ENCODE assay signal across 1 cellular context in the genomic region with DNA sequence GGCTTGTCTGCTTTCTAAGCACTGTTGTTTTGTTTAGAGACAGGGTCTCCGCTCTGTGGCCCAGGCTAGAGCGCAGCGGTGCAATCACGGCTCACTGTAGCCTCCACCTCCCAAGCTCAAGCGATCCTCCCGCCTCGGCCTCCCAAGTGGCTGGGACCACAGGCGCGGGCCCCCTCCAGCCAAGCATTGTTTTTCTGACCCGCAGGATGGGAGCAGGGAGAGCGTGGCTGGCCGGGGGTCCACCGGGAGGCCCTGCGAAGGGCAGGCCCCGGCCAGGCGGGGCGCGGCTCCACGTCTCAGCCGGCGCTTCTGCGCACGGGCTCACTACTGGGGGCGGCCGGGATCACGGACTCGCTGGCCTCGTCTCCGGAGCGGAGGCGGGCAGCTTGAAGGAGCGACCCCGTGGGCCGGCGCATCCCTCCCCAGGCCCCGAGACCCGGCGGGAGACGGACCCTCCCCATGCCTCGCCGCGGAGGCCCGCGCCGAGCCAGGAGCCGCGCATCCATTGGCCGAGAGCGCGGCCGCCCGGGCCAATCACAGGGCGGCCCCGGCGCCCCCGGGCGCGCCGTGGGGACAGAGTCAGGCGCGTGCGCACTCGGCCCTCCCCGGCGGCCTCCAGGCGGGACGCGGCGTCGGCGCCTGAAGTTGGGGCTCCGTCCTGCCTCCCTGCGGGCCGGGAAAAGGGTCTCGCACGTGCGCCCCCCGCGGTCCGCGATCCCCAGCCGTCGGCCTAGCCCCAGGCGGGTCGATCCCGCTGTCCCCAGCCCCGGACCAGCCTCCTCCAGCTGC.
A peak's percentile ranks its signal among the peaks of the same experiment; 100 is the strongest.
TF ChIP-seq lines count a peak whose summit lies in the region.

No MANE protein-coding gene starts in this region.

TF ChIP-seq in HepG2, 621 proteins besides CTCF, POLR2A, EP300 and RAD21 (continued from another document and continues in another):
- TF ChIP-seq, protein P1, sequence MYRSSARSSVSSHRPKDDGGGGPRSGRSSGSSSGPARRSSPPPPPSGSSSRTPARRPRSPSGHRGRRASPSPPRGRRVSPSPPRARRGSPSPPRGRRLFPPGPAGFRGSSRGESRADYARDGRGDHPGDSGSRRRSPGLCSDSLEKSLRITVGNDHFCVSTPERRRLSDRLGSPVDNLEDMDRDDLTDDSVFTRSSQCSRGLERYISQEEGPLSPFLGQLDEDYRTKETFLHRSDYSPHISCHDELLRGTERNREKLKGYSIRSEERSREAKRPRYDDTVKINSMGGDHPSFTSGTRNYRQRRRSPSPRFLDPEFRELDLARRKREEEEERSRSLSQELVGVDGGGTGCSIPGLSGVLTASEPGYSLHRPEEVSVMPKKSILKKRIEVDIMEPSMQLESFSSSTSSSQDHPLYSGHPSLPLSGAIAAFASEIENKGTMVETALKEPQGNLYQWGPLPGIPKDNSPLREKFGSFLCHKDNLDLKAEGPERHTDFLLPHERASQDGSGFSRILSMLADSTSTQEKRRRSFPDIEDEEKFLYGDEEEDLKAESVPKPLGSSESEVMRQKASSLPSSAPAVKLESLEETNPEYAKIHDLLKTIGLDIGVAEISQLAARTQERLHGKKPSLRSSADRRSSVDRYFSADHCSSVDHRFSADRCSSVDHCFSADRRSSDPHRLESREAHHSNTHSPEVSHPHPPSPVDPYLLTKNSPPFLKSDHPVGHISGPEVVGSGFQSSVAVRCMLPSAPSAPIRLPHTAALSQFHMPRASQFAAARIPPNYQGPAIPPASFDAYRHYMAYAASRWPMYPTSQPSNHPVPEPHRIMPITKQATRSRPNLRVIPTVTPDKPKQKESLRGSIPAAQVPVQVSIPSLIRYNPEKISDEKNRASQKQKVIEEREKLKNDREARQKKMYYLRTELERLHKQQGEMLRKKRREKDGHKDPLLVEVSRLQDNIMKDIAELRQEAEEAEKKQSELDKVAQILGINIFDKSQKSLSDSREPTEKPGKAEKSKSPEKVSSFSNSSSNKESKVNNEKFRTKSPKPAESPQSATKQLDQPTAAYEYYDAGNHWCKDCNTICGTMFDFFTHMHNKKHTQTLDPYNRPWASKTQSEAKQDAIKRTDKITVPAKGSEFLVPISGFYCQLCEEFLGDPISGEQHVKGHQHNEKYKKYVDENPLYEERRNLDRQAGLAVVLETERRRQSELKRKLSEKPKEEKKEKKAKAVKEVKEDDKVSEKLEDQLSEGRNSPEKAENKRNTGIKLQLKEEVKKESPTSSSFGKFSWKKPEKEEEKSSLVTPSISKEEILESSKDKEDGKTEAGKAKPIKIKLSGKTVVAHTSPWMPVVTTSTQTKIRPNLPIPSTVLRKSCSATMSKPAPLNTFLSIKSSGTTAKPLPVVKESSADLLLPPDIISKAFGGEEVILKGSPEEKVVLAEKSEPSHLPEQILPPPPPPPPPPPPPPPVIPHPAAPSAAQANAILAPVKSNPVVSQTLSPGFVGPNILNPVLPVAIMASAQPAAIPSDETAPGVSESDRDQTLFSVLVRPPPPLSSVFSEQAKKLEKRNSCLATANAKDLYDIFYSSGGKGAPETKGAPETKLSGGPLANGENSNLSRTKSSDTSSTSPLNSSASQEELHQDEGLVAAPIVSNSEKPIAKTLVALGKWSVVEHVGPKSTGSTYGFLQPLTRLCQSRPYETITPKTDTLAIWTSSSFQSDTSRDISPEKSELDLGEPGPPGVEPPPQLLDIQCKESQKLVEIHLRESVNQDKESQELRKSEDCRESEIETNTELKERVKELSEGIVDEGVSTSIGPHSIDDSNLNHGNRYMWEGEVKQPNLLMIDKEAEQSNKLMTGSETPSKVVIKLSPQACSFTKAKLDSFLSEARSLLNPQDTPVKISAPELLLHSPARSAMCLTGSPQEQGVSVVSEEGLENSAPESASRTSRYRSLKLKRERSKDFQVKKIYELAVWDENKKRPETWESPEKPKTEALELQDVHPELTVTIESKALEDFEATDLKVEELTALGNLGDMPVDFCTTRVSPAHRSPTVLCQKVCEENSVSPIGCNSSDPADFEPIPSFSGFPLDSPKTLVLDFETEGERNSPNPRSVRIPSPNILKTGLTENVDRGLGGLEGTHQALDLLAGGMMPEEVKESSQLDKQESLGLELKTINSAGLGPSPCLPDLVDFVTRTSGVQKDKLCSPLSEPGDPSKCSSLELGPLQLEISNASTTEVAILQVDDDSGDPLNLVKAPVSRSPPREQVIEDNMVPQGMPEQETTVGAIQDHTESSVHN (CRISPR knock-in tag; IDR thresholded peaks at IDR 0.05): no peak
- TF ChIP-seq ZNF367 (CRISPR knock-in tag; IDR thresholded peaks at IDR 0.05; ENCODE audit: borderline replicate concordance) (no peak), TBX2 (CRISPR knock-in tag; IDR thresholded peaks at IDR 0.05; ENCODE audit: borderline replicate concordance) (peak; percentile 65), YEATS4 (CRISPR knock-in tag; IDR thresholded peaks at IDR 0.05; ENCODE audit: borderline replicate concordance) (peak; percentile 73; the same call in 1 of the 2 replicates), ZBTB7B (CRISPR knock-in tag; IDR thresholded peaks at IDR 0.05) (peak; percentile 46; the same call in 1 of the 2 replicates), ZBTB42 (CRISPR knock-in tag; IDR thresholded peaks at IDR 0.05) (no peak), ONECUT2 (CRISPR knock-in tag; IDR thresholded peaks at IDR 0.05) (no peak; the same call in 1 of the 2 replicates), ZNF484 (CRISPR knock-in tag; IDR thresholded peaks at IDR 0.05; ENCODE audit: borderline replicate concordance, low read depth) (0 out of 2 replicates have a peak, but pooled peaks have one; percentile 30), GATAD1 (CRISPR knock-in tag; IDR thresholded peaks at IDR 0.05) (no peak; the same call in 1 of the 2 replicates), ZNF24 (IDR thresholded peaks at IDR 0.05) (no peak), DPF2 (CRISPR knock-in tag; IDR thresholded peaks at IDR 0.05; ENCODE audit: borderline replicate concordance, low read depth) (no peak), ZNF772 (CRISPR knock-in tag; IDR thresholded peaks at IDR 0.05) (peak; percentile 90), NFYC (CRISPR knock-in tag; IDR thresholded peaks at IDR 0.05) (peak; percentile 73), ARHGAP35 (CRISPR knock-in tag; IDR thresholded peaks at IDR 0.05; ENCODE audit: borderline replicate concordance) (0 out of 2 replicates have a peak, but pooled peaks have one; percentile 25), ZNF562 (CRISPR knock-in tag; IDR thresholded peaks at IDR 0.05; ENCODE audit: borderline replicate concordance) (no peak; the same call in 1 of the 2 replicates), ZBTB21 (CRISPR knock-in tag; IDR thresholded peaks at IDR 0.05) (no peak), SRSF9 (IDR thresholded peaks at IDR 0.05; ENCODE audit: borderline replicate concordance, insufficient read depth, low read depth, low read length, poor library complexity, severe bottlenecking) (no peak), MBD4 (IDR thresholded peaks at IDR 0.05; ENCODE audit: borderline replicate concordance, low read length) (no peak), ZNF761 (CRISPR knock-in tag; conservative IDR thresholded peaks at IDR 0.05) (0 out of 2 replicates have a peak, but pooled peaks have one; percentile 25), ZNF251 (CRISPR knock-in tag; IDR thresholded peaks at IDR 0.05) (0 out of 2 replicates have a peak, but pooled peaks have one; percentile 15), ZNF839 (CRISPR knock-in tag; IDR thresholded peaks at IDR 0.05; ENCODE audit: borderline replicate concordance) (no peak), RFX3 (CRISPR knock-in tag; IDR thresholded peaks at IDR 0.05) (no peak), MTA1 (CRISPR knock-in tag; IDR thresholded peaks at IDR 0.05; ENCODE audit: borderline replicate concordance) (no peak; the same call in 1 of the 2 replicates), ZNF329 (CRISPR knock-in tag; IDR thresholded peaks at IDR 0.05; ENCODE audit: low read depth) (peak; percentile 75; the same call in 1 of the 2 replicates), ZNF589 (CRISPR knock-in tag; conservative IDR thresholded peaks at IDR 0.05) (no peak)
- TF ChIP-seq, protein P2, sequence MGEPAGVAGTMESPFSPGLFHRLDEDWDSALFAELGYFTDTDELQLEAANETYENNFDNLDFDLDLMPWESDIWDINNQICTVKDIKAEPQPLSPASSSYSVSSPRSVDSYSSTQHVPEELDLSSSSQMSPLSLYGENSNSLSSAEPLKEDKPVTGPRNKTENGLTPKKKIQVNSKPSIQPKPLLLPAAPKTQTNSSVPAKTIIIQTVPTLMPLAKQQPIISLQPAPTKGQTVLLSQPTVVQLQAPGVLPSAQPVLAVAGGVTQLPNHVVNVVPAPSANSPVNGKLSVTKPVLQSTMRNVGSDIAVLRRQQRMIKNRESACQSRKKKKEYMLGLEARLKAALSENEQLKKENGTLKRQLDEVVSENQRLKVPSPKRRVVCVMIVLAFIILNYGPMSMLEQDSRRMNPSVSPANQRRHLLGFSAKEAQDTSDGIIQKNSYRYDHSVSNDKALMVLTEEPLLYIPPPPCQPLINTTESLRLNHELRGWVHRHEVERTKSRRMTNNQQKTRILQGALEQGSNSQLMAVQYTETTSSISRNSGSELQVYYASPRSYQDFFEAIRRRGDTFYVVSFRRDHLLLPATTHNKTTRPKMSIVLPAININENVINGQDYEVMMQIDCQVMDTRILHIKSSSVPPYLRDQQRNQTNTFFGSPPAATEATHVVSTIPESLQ (CRISPR knock-in tag; conservative IDR thresholded peaks at IDR 0.05): no peak
- TF ChIP-seq, protein P3, sequence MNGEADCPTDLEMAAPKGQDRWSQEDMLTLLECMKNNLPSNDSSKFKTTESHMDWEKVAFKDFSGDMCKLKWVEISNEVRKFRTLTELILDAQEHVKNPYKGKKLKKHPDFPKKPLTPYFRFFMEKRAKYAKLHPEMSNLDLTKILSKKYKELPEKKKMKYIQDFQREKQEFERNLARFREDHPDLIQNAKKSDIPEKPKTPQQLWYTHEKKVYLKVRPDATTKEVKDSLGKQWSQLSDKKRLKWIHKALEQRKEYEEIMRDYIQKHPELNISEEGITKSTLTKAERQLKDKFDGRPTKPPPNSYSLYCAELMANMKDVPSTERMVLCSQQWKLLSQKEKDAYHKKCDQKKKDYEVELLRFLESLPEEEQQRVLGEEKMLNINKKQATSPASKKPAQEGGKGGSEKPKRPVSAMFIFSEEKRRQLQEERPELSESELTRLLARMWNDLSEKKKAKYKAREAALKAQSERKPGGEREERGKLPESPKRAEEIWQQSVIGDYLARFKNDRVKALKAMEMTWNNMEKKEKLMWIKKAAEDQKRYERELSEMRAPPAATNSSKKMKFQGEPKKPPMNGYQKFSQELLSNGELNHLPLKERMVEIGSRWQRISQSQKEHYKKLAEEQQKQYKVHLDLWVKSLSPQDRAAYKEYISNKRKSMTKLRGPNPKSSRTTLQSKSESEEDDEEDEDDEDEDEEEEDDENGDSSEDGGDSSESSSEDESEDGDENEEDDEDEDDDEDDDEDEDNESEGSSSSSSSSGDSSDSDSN (CRISPR knock-in tag; IDR thresholded peaks at IDR 0.05): peak; percentile 67
- TF ChIP-seq, protein P4, sequence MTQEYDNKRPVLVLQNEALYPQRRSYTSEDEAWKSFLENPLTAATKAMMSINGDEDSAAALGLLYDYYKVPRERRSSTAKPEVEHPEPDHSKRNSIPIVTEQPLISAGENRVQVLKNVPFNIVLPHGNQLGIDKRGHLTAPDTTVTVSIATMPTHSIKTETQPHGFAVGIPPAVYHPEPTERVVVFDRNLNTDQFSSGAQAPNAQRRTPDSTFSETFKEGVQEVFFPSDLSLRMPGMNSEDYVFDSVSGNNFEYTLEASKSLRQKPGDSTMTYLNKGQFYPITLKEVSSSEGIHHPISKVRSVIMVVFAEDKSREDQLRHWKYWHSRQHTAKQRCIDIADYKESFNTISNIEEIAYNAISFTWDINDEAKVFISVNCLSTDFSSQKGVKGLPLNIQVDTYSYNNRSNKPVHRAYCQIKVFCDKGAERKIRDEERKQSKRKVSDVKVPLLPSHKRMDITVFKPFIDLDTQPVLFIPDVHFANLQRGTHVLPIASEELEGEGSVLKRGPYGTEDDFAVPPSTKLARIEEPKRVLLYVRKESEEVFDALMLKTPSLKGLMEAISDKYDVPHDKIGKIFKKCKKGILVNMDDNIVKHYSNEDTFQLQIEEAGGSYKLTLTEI (CRISPR knock-in tag; conservative IDR thresholded peaks at IDR 0.05): no peak
- TF ChIP-seq, protein P5, sequence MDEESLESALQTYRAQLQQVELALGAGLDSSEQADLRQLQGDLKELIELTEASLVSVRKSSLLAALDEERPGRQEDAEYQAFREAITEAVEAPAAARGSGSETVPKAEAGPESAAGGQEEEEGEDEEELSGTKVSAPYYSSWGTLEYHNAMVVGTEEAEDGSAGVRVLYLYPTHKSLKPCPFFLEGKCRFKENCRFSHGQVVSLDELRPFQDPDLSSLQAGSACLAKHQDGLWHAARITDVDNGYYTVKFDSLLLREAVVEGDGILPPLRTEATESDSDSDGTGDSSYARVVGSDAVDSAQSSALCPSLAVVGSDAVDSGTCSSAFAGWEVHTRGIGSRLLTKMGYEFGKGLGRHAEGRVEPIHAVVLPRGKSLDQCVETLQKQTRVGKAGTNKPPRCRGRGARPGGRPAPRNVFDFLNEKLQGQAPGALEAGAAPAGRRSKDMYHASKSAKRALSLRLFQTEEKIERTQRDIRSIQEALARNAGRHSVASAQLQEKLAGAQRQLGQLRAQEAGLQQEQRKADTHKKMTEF (CRISPR knock-in tag; IDR thresholded peaks at IDR 0.05): 0 out of 2 replicates have a peak, but pooled peaks have one; percentile 71
- TF ChIP-seq, protein P6, sequence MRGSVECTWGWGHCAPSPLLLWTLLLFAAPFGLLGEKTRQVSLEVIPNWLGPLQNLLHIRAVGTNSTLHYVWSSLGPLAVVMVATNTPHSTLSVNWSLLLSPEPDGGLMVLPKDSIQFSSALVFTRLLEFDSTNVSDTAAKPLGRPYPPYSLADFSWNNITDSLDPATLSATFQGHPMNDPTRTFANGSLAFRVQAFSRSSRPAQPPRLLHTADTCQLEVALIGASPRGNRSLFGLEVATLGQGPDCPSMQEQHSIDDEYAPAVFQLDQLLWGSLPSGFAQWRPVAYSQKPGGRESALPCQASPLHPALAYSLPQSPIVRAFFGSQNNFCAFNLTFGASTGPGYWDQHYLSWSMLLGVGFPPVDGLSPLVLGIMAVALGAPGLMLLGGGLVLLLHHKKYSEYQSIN (CRISPR knock-in tag; IDR thresholded peaks at IDR 0.05; ENCODE audit: borderline replicate concordance): no peak
- TF ChIP-seq, protein P7, sequence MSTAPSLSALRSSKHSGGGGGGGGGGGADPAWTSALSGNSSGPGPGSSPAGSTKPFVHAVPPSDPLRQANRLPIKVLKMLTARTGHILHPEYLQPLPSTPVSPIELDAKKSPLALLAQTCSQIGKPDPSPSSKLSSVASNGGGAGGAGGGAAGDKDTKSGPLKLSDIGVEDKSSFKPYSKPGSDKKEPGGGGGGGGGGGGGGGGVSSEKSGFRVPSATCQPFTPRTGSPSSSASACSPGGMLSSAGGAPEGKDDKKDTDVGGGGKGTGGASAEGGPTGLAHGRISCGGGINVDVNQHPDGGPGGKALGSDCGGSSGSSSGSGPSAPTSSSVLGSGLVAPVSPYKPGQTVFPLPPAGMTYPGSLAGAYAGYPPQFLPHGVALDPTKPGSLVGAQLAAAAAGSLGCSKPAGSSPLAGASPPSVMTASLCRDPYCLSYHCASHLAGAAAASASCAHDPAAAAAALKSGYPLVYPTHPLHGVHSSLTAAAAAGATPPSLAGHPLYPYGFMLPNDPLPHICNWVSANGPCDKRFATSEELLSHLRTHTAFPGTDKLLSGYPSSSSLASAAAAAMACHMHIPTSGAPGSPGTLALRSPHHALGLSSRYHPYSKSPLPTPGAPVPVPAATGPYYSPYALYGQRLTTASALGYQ (CRISPR knock-in tag; IDR thresholded peaks at IDR 0.05): no peak
